Comparison of ENCODE assay signal across 14 cellular contexts in the genomic region with DNA sequence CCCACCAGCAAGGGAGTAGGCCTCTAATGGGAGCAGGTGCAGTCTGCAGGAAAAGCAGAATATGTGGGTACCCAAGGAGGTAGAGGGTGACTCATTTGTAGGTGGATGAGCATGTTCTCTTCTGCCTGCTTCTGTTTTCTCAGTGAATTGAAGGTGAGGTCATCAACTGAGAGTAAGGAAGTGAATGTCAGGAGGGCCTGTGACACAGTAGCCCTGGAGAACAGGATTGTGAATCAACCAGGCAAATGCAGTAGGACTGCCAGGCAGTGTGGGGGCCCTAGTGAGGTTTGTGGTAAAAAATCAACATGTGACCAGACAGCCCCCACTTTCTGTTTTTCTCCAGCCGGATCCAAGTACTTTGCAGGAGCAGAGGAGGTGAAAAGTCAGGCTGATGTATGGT.
DNase-seq lines count a peak whose midpoint lies in the region; ATAC-seq and TF ChIP-seq lines count a peak whose summit lies in the region.
"Had no signal": no experiment of that assay in that cellular context is flagged by ENCODE, and none has a peak within 500 bp of the region (broad histone marks: within the 10 kb centered on the region; RNA-seq: fewer than 3 reads in every experiment).

No MANE protein-coding gene starts in this region.

- H3K9me3 ChIP-seq in IMR-90 (ENCODE audit: control insufficient read depth, insufficient read depth, low read length) (no peaks in the 10 kb centered on the region), esophagus (ENCODE audit: control insufficient read depth in 2 of 2, insufficient read depth in 1 of 2, low read depth in 1 of 2, low read length in 1 of 2) (no peaks in the 10 kb centered on the region)
- H3K9me3 ChIP-seq: MG63, sigmoid colon had no signal

- H2AK5ac ChIP-seq in IMR-90 (ENCODE audit: low read depth, low read length), result no peak overlapping the region

- no peak overlapping the region for H4K91ac ChIP-seq in IMR-90 (ENCODE audit: insufficient read depth, low read depth, low read length)

- in situ Hi-C loops in Caki2 (cut with HindIII; ENCODE audit: low pct_unique_long_range_greater_than_20kb, low sequenced_read_pairs), result no loop called here
- in situ Hi-C loops in IMR-90 (cut with MboI; ENCODE audit: low sequenced_read_pairs), result loop anchor here (25.0 kb wide), 1 partner anchor 567 kb away; no protein-coding TSS in a partner anchor

- intact Hi-C loops in IMR-90 (cut with micrococcal nuclease), result loop anchor here (10.0 kb wide), 1 partner anchor 336 kb away; no protein-coding TSS in a partner anchor

- H3K27me3 ChIP-seq in IMR-90 (ENCODE audit: control insufficient read depth, insufficient read depth, low read length) (no peaks in the 10 kb centered on the region), esophagus (ENCODE audit: control insufficient read depth in 1 of 2, insufficient read depth in 2 of 2, low read length in 2 of 2) (no peaks in the 10 kb centered on the region)
- H3K27me3 ChIP-seq: MG63, sigmoid colon had no signal

- H2BK15ac ChIP-seq in IMR-90 (ENCODE audit: low read depth, low read length), result no peak overlapping the region

- BruUV-seq in IMR-90 (replicated peaks; lab: Mats Ljungman, UMichigan), result no TSS peak

- H3K9ac ChIP-seq in IMR-90 (ENCODE audit: low read depth, low read length), result no peak overlapping the region

- no peak overlapping the region for H3K56ac ChIP-seq in IMR-90 (ENCODE audit: extremely low read depth, insufficient read depth, low read length)

- no peak overlapping the region for H2BK20ac ChIP-seq in IMR-90 (ENCODE audit: low read depth, low read length)

- no peak for TF ChIP-seq RAD21 in IMR-90 (IDR thresholded peaks at IDR 0.05; ENCODE audit: low read length)

- CTCF ChIA-PET in IMR-90 (lab: Yijun Ruan, JAX), result no interaction called here

- H3K4me1 ChIP-seq in IMR-90 (ENCODE audit: control insufficient read depth, insufficient read depth, low read length), result peaks cover 2% of the 10 kb centered on the region; the same call in 1 of the 2 replicates
- peaks cover 0 to 2% of the 10 kb centered on the region in 2 donors for H3K4me1 ChIP-seq in esophagus (ENCODE audit: control insufficient read depth in 2 of 2, insufficient read depth in 2 of 2, low read length in 1 of 2)

- H3K4me2 ChIP-seq in IMR-90 (ENCODE audit: low read depth, low read length), result no peak overlapping the region

- no peak overlapping the region for H3K14ac ChIP-seq in IMR-90 (replicated peaks; ENCODE audit: low read depth, low read length)

- no peak overlapping the region for H3K18ac ChIP-seq in IMR-90 (ENCODE audit: low read depth, low read length)

- H3K4ac ChIP-seq in IMR-90 (ENCODE audit: low read depth, low read length), result no peak overlapping the region

- no peak overlapping the region for H2AFZ ChIP-seq in IMR-90 (replicated peaks; ENCODE audit: low read length, poor library complexity)

- H2BK5ac ChIP-seq in IMR-90 (ENCODE audit: low read depth, low read length, poor library complexity, severe bottlenecking), result no peak overlapping the region

- H3K23ac ChIP-seq in IMR-90 (ENCODE audit: low read depth, low read length), result no peak overlapping the region

- dilution Hi-C loops in IMR-90 (cut with HindIII; ENCODE audit: low sequenced_read_pairs, unreplicated experiment), result no loop called here

- peak; percentile 73 for ATAC-seq in GM19395 (IDR thresholded peaks at IDR 0.05; ENCODE audit: unreplicated experiment)
- ATAC-seq in IMR-90 (ENCODE audit: low read depth), result no peak
- no peak for ATAC-seq in HG03196 (IDR thresholded peaks at IDR 0.05; ENCODE audit: unreplicated experiment)
- ATAC-seq in HG02588 (IDR thresholded peaks at IDR 0.05; ENCODE audit: unreplicated experiment), result no peak
- no peak for ATAC-seq in GM21723 (IDR thresholded peaks at IDR 0.05; ENCODE audit: unreplicated experiment)
- ATAC-seq: Right ventricle myocardium inferior had no signal

- no peaks in the 10 kb centered on the region for H3K36me3 ChIP-seq in IMR-90 (ENCODE audit: control insufficient read depth, insufficient read depth, low read length)
- H3K36me3 ChIP-seq in esophagus (ENCODE audit: control insufficient read depth in 2 of 2, insufficient read depth in 2 of 2, low read length in 1 of 2), result no peaks in the 10 kb centered on the region
- H3K36me3 ChIP-seq: MG63, sigmoid colon had no signal

- H3K4me3 ChIP-seq in IMR-90 (ENCODE audit: insufficient read depth, low read depth, low read length) (no peak overlapping the region), esophagus (ENCODE audit: low read depth in 1 of 2, low read length in 2 of 2) (no peak overlapping the region)
- H3K4me3 ChIP-seq: MG63, sigmoid colon had no signal

- DNase-seq in Caki2 (ENCODE audit: low read depth), result peak; percentile 37
- DNase-seq in IMR-90, result peak; percentile 64
- no peak for DNase-seq in medulla oblongata (ENCODE audit: extremely low spot score)
- DNase-seq: activated T-cell treated with anti-CD3 and anti-CD28 coated beads for 4 hours, MG63, NCI-H446 treated with DMSO at 0.1 percent for 48 hours, sigmoid colon had no signal

- no peak for TF ChIP-seq CTCF in IMR-90 (conservative IDR thresholded peaks at IDR 0.05; ENCODE audit: low read depth, low read length)

- 60% methylated on average over 1 of the region's 1 CpG; no CpG with 5 or more reads in 1 of the 2 experiments for WGBS in IMR-90 (ENCODE audit: extremely low coverage in 2 of 2, insufficient read length in 1 of 2), 2 experiments
- WGBS in esophagus, 2 donors, result 63 to 67% methylated on average over 1 of the region's 1 CpG

- TF ChIP-seq POLR2A in IMR-90 (IDR thresholded peaks at IDR 0.05; ENCODE audit: low read depth, low read length), result no peak

- H4K20me1 ChIP-seq in IMR-90 (ENCODE audit: insufficient read depth, low read length), result no peaks in the 10 kb centered on the region

- no peak overlapping the region for H2BK120ac ChIP-seq in IMR-90 (ENCODE audit: low read depth, low read length)

- no peak overlapping the region for H2AK9ac ChIP-seq in IMR-90 (replicated peaks; ENCODE audit: low read depth, low read length, poor library complexity)

- peaks cover 5% of the 10 kb centered on the region for H3K9me1 ChIP-seq in IMR-90 (ENCODE audit: insufficient read depth, low read length)

- no peak overlapping the region for H3K27ac ChIP-seq in IMR-90 (ENCODE audit: insufficient read depth, low read length)
- H3K27ac ChIP-seq in esophagus (ENCODE audit: low read depth in 2 of 2, low read length in 1 of 2), result peak overlapping the region; percentile 58 to 81
- H3K27ac ChIP-seq: sigmoid colon, VCaP had no signal

- no peak overlapping the region for H4K5ac ChIP-seq in IMR-90 (ENCODE audit: low read depth, low read length)

- no peaks in the 10 kb centered on the region for H3K79me1 ChIP-seq in IMR-90 (ENCODE audit: low read depth in 1 of 2, low read length in 2 of 2)

- POLR2A ChIA-PET in IMR-90 (lab: Charles Lee; ENCODE audit: unreplicated experiment), result no interaction called here

- no peak overlapping the region for H4K8ac ChIP-seq in IMR-90 (ENCODE audit: low read depth in 2 of 2, low read length in 2 of 2)

TF ChIP-seq in IMR-90, 13 proteins besides CTCF, POLR2A, EP300 and RAD21:
- TF ChIP-seq BHLHE40 (IDR thresholded peaks at IDR 0.05; ENCODE audit: low read depth, low read length), result no peak
- TF ChIP-seq, protein P1, sequence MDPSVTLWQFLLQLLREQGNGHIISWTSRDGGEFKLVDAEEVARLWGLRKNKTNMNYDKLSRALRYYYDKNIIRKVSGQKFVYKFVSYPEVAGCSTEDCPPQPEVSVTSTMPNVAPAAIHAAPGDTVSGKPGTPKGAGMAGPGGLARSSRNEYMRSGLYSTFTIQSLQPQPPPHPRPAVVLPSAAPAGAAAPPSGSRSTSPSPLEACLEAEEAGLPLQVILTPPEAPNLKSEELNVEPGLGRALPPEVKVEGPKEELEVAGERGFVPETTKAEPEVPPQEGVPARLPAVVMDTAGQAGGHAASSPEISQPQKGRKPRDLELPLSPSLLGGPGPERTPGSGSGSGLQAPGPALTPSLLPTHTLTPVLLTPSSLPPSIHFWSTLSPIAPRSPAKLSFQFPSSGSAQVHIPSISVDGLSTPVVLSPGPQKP (IDR thresholded peaks at IDR 0.05; ENCODE audit: borderline replicate concordance, low read depth, low read length), result no peak
- TF ChIP-seq NFE2L2 (IDR thresholded peaks at IDR 0.05; ENCODE audit: low read depth, low read length), result no peak
- TF ChIP-seq FOS (IDR thresholded peaks at IDR 0.05; ENCODE audit: low read depth, low read length), result no peak
- TF ChIP-seq CEBPB (IDR thresholded peaks at IDR 0.05; ENCODE audit: low read depth, low read length), result no peak
- no peak for TF ChIP-seq MAZ (IDR thresholded peaks at IDR 0.05; ENCODE audit: borderline replicate concordance, low read depth, low read length)
- TF ChIP-seq CHD1 (IDR thresholded peaks at IDR 0.05; ENCODE audit: low read depth, low read length), result no peak
- no peak for TF ChIP-seq RCOR1 (IDR thresholded peaks at IDR 0.05; ENCODE audit: insufficient replicate concordance, low read length)
- TF ChIP-seq USF2 (IDR thresholded peaks at IDR 0.05; ENCODE audit: low read depth, low read length), result no peak
- no peak for TF ChIP-seq MXI1 (IDR thresholded peaks at IDR 0.05; ENCODE audit: borderline replicate concordance, low read depth, low read length)
- no peak for TF ChIP-seq RFX5 (IDR thresholded peaks at IDR 0.05; ENCODE audit: low read depth, low read length)
- TF ChIP-seq MAFK (IDR thresholded peaks at IDR 0.05; ENCODE audit: low read depth, low read length), result no peak
- no peak for TF ChIP-seq SMC3 (IDR thresholded peaks at IDR 0.05; ENCODE audit: low read depth, low read length)
